ENCODE assay signal across 8 cellular contexts in genomic region chr14:81219821-81220487, GRCh38. TPM values are rescaled to one million over a fixed set of nuclear protein-coding genes. Genes with fewer than 3 reads are reported as not detected.
DNase-seq lines count a peak whose midpoint lies in the region; ATAC-seq and TF ChIP-seq lines count a peak whose summit lies in the region.

No MANE protein-coding gene starts in this region.

- H3K27me3 ChIP-seq in BE2C: no peaks in the 10 kb centered on the region
- H3K27me3 ChIP-seq in HCT116 (ENCODE audit: insufficient read depth, low read length): no peaks in the 10 kb centered on the region
- no peaks in the 10 kb centered on the region for H3K27me3 ChIP-seq in RWPE2 (ENCODE audit: insufficient read depth, poor library complexity, severe bottlenecking)
- no peaks in the 10 kb centered on the region for H3K27me3 ChIP-seq in heart left ventricle

- peak overlapping the region; percentile 96 for H3K4me3 ChIP-seq in BE2C (ENCODE audit: low read depth, low read length)
- peak overlapping the region; percentile 91 to 92 for H3K4me3 ChIP-seq in HCT116 (replicated peaks in 1 of 2; ENCODE audit: low read depth in 1 of 2, low read length in 2 of 2)
- H3K4me3 ChIP-seq in RWPE2 (ENCODE audit: severe bottlenecking): peak overlapping the region; percentile 51
- H3K4me3 ChIP-seq in heart left ventricle: peak overlapping the region; percentile 80 to 91 (median 86)

- no peak for TF ChIP-seq CTCF in BE2C (IDR thresholded peaks at IDR 0.05; ENCODE audit: low read depth, low read length)
- no peak for TF ChIP-seq CTCF in HCT116 (IDR thresholded peaks at IDR 0.05 in 2 of 3, conservative IDR thresholded peaks at IDR 0.05 in 1 of 3; ENCODE audit: borderline replicate concordance in 1 of 3, insufficient read depth in 1 of 3, low read depth in 2 of 3, low read length in 2 of 3)
- no peak for TF ChIP-seq CTCF in RWPE2 (IDR thresholded peaks at IDR 0.05; ENCODE audit: poor library complexity, severe bottlenecking)
- no peak for TF ChIP-seq CTCF in heart left ventricle (IDR thresholded peaks at IDR 0.05)

- peak overlapping the region; percentile 98 for H3K4me3 Mint-ChIP-seq in activated naive CD4-positive, alpha-beta T cell treated with anti-CD3 and anti-CD28 coated beads, Interleukin-2, amount 50 U/mL, for 24 hours

- no TSS peak for BruUV-seq in HCT116 (replicated peaks; lab: Mats Ljungman, UMichigan)

- ATAC-seq in HCT116: no peak
- ATAC-seq in RWPE2 (ENCODE audit: low read depth): no peak
- ATAC-seq in heart left ventricle: peak in 1 of 4 donors; percentile 5
- ATAC-seq in HG02623 (IDR thresholded peaks at IDR 0.05; ENCODE audit: unreplicated experiment): no peak

- intact Hi-C loops in HCT116 (cut with micrococcal nuclease) (loop anchor here (5.0 kb wide), 2 partner anchors 278 to 312 kb away; partner anchors contain the start of genes CEP128 and SEL1L), heart left ventricle (cut with DNase I) (loop anchor here in 2 of 10 donors (5.0 kb wide), 2 partner anchors 48 to 263 kb away; partner anchors contain the start of gene TSHR (in 1 of the 2)), posterior cingulate gyrus (cut with DNase I) (loop anchor here (5.0 kb wide), 2 partner anchors 48 to 312 kb away; partner anchors contain the start of gene SEL1L)

- H3K9me2 ChIP-seq in HCT116 (ENCODE audit: insufficient read depth): no peaks in the 10 kb centered on the region

- CTCF ChIA-PET in HCT116 (lab: Charles Lee): interaction anchor here (1.5 kb wide), 1 partner anchor 245 kb away, joined by 4 read pairs; no protein-coding TSS in a partner anchor

- peak overlapping the region; percentile 100 for H3K27ac Mint-ChIP-seq in activated naive CD4-positive, alpha-beta T cell treated with anti-CD3 and anti-CD28 coated beads, Interleukin-2, amount 50 U/mL, for 24 hours

- H3K9me3 ChIP-seq in BE2C: no peaks in the 10 kb centered on the region
- no peaks in the 10 kb centered on the region for H3K9me3 ChIP-seq in HCT116 (ENCODE audit: control insufficient read depth in 1 of 2, insufficient read depth in 1 of 2, low read depth in 1 of 2, low read length in 2 of 2)
- H3K9me3 ChIP-seq in RWPE2 (ENCODE audit: severe bottlenecking): no peaks in the 10 kb centered on the region
- no peaks in the 10 kb centered on the region for H3K9me3 ChIP-seq in heart left ventricle

- H3K4me1 Mint-ChIP-seq in activated naive CD4-positive, alpha-beta T cell treated with anti-CD3 and anti-CD28 coated beads, Interleukin-2, amount 50 U/mL, for 24 hours: peaks cover 47% of the 10 kb centered on the region

- POLR2A ChIA-PET in HCT116 (lab: Charles Lee): interaction anchor here (0.9 to 1.6 kb wide), 7 partner anchors 9 to 337 kb away, joined by 3 to 6 read pairs (median 4); partner anchors contain the start of gene CEP128

- DNase-seq in BE2C (peak; percentile 48), HCT116 (ENCODE audit: low read depth, low spot score) (no peak), RWPE2 (ENCODE audit: low spot score) (no peak), heart left ventricle (peak in 4 of 5 donors; percentile 41 to 78 (median 45)), posterior cingulate gyrus (peak in 7 of 10 donors; percentile 18 to 89 (median 53)), COLO829 (ENCODE audit: low spot score) (no peak)

- H4K20me1 ChIP-seq in HCT116 (ENCODE audit: insufficient read depth): no peaks in the 10 kb centered on the region

- H3K36me3 ChIP-seq in BE2C (peaks cover 17% of the 10 kb centered on the region), HCT116 (ENCODE audit: control insufficient read depth in 1 of 2, insufficient read depth in 2 of 2, low read length in 2 of 2) (peaks cover 5 to 11% of the 10 kb centered on the region in 2 experiments; a peak in 3 of 4 replicates), RWPE2 (ENCODE audit: low read depth) (peaks cover 19% of the 10 kb centered on the region), heart left ventricle (peaks cover 0 to 21% (median 13%) of the 10 kb centered on the region in 9 donors)

- TF ChIP-seq RAD21 in HCT116 (IDR thresholded peaks at IDR 0.05; ENCODE audit: low read depth): no peak

- WGBS in heart left ventricle, 4 donors: 0 to 1% (median 0%) methylated on average over 38 to 79 of the region's 79 CpGs

- H3K4me2 ChIP-seq in HCT116 (ENCODE audit: low read length): peak overlapping the region; percentile 90

- RAD21 ChIA-PET in HCT116 (lab: Charles Lee; ENCODE audit: low non-redundant PET in 1 of 2, low total read pairs in 2 of 2, uncharacterized antibody in 2 of 2, unreplicated experiment in 2 of 2): no interaction called here

- no peak overlapping the region for H2AFZ ChIP-seq in HCT116 (ENCODE audit: low read depth, low read length, poor library complexity, severe bottlenecking)

- TF ChIP-seq POLR2A in HCT116 (IDR thresholded peaks at IDR 0.05; ENCODE audit: borderline replicate concordance, extremely low read depth, insufficient read depth, insufficient read length): no peak
- no peak for TF ChIP-seq POLR2A in heart left ventricle (IDR thresholded peaks at IDR 0.05)

- H3K9me3 Mint-ChIP-seq in activated naive CD4-positive, alpha-beta T cell treated with anti-CD3 and anti-CD28 coated beads, Interleukin-2, amount 50 U/mL, for 24 hours: no peaks in the 10 kb centered on the region

- H3K9ac ChIP-seq in HCT116 (ENCODE audit: low read length): peak overlapping the region; percentile 92

- peaks cover 53% of the 10 kb centered on the region for H3K79me2 ChIP-seq in HCT116 (ENCODE audit: insufficient read depth, low read length)

- no peaks in the 10 kb centered on the region for H3K27me3 Mint-ChIP-seq in activated naive CD4-positive, alpha-beta T cell treated with anti-CD3 and anti-CD28 coated beads, Interleukin-2, amount 50 U/mL, for 24 hours

- H3K4me1 ChIP-seq in BE2C: no peaks in the 10 kb centered on the region
- H3K4me1 ChIP-seq in HCT116 (ENCODE audit: control insufficient read depth in 1 of 2, insufficient read depth in 2 of 2, low read length in 2 of 2): peaks cover 7 to 20% of the 10 kb centered on the region in 2 experiments
- H3K4me1 ChIP-seq in RWPE2 (ENCODE audit: insufficient read depth, poor library complexity, severe bottlenecking): peaks cover 16% of the 10 kb centered on the region
- H3K4me1 ChIP-seq in heart left ventricle: peaks cover 0 to 34% (median 25%) of the 10 kb centered on the region in 12 donors

- peaks cover 12% of the 10 kb centered on the region for H3K36me3 Mint-ChIP-seq in activated naive CD4-positive, alpha-beta T cell treated with anti-CD3 and anti-CD28 coated beads, Interleukin-2, amount 50 U/mL, for 24 hours

- H3K27ac ChIP-seq in HCT116 (ENCODE audit: low read depth, low read length): peak overlapping the region; percentile 79
- peak overlapping the region; percentile 92 for H3K27ac ChIP-seq in RWPE2 (ENCODE audit: poor library complexity, severe bottlenecking)
- H3K27ac ChIP-seq in heart left ventricle: peak overlapping the region; percentile 95 to 100 (median 98)

TF ChIP-seq in HCT116, 20 proteins besides CTCF, POLR2A, EP300 and RAD21:
- TF ChIP-seq FOSL1 (IDR thresholded peaks at IDR 0.05; ENCODE audit: low read depth): no peak
- TF ChIP-seq ATF3 (IDR thresholded peaks at IDR 0.05): no peak
- no peak for TF ChIP-seq YY1 (IDR thresholded peaks at IDR 0.05; ENCODE audit: extremely low read depth, insufficient replicate concordance, low read depth, low read length)
- no peak for TF ChIP-seq MAX (IDR thresholded peaks at IDR 0.05)

RNA-seq across cellular contexts. Expression of gene GTF2A1, which starts 0.8 kb away (rescaled TPM):
- polyA plus RNA-seq in BE2C (2012; ENCODE audit: insufficient read depth, insufficient read length, low read depth): 19.1 TPM
- total RNA-seq in HCT116 (2021; ENCODE audit: unreplicated experiment): 39.7 TPM
- 19.4 and 21.6 TPM in 2 replicates for polyA plus RNA-seq in HCT116 (2012)
- 10 to 100 TPM; 12.7 to 31.3 (median 23.3) TPM for total RNA-seq in heart left ventricle
- 1 to 10 TPM; 3.4 to 9.0 TPM for polyA plus RNA-seq in heart left ventricle

Comparison
In these comparisons a context has a peak if more than half of its experiments do, and no peak if none do; other contexts are left out.
1. DNase-seq: peak in BE2C (single experiment), heart left ventricle (4 of 5) and posterior cingulate gyrus (7 of 10); none in HCT116 (single experiment), RWPE2 (single experiment) and COLO829 (single experiment).
2. Peak in every context shown above with its lines, with median percentiles within 50 percentile points of each other: H3K4me3 ChIP-seq and H3K27ac ChIP-seq.